ENCODE assay signal across 15 cellular contexts in the genomic region with DNA sequence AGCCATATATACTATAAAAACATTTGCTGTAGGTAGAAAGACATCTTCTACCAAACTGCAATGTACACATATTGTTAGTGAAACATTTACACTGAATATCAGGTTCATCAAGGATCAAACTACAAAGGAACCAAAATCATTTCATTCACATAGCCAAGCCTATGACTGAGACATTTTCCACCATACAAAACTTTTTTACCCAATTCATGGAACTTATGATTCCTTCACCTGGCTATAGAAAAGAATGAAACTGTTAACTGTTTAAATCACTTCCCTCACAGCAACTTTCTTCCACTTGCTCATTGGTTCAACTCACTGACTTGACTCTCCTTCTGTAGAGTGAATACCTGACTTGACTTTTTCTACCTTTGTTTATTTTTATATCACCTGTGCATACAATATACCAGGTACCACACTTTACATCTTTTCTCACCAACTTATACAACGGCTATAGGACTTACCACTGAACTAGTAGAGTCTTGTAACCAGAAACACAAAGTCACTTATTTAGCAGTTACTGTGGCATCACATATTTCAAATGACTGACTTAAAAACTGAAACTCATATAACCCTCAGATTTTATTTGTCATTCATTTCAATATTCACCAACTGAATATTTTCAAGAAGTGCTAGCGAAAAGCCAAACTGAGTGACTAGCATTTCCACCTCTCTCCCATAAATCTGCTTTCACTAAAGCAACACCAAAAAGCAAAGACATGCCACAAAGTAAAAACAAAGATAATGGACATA.
A peak's percentile ranks its signal among the peaks of the same experiment; 100 is the strongest.
DNase-seq lines count a peak whose midpoint lies in the region; ATAC-seq lines count a peak whose summit lies in the region.
"Had no signal": no experiment of that assay in that cellular context is flagged by ENCODE, and none has a peak within 500 bp of the region (broad histone marks: within the 10 kb centered on the region; RNA-seq: fewer than 3 reads in every experiment).

No MANE protein-coding gene starts in this region.

- H3K9me3 Mint-ChIP-seq in activated naive CD4-positive, alpha-beta T cell treated with anti-CD3 and anti-CD28 coated beads, Interleukin-2, amount 50 U/mL, for 24 hours, result no peaks in the 10 kb centered on the region
- H3K9me3 Mint-ChIP-seq in activated naive CD4-positive, alpha-beta T cell treated with anti-CD3 and anti-CD28 coated beads, Interleukin-2, amount 10 ng/mL, durations not matched to agents 7 days and 5 days, result no peaks in the 10 kb centered on the region
- no peaks in the 10 kb centered on the region for H3K9me3 Mint-ChIP-seq in activated naive CD8-positive, alpha-beta T cell treated with anti-CD3 and anti-CD28 coated beads, Interleukin-2, amount 50 U/mL, for 24 hours
- H3K9me3 Mint-ChIP-seq in stimulated activated naive CD8-positive, alpha-beta T cell treated with anti-CD3 and anti-CD28 coated beads, Interleukin-15, Interleukin-2, amounts not matched to agents 100 ng/mL and 50 ng/mL, for 24 hours, result no peaks in the 10 kb centered on the region
- H3K9me3 Mint-ChIP-seq: CD8-positive, alpha-beta T cell had no signal

- H3K4me3 Mint-ChIP-seq in activated naive CD4-positive, alpha-beta T cell treated with anti-CD3 and anti-CD28 coated beads, Interleukin-2, amount 50 U/mL, for 24 hours, result peak overlapping the region; percentile 56
- H3K4me3 Mint-ChIP-seq in activated naive CD4-positive, alpha-beta T cell treated with anti-CD3 and anti-CD28 coated beads, Interleukin-2, amount 10 ng/mL, durations not matched to agents 7 days and 5 days, result no peak overlapping the region
- H3K4me3 Mint-ChIP-seq in activated naive CD8-positive, alpha-beta T cell treated with anti-CD3 and anti-CD28 coated beads, Interleukin-2, amount 50 U/mL, for 24 hours, result peak overlapping the region; percentile 27
- H3K4me3 Mint-ChIP-seq in stimulated activated naive CD8-positive, alpha-beta T cell treated with anti-CD3 and anti-CD28 coated beads, Interleukin-15, Interleukin-2, amounts not matched to agents 100 ng/mL and 50 ng/mL, for 24 hours, result peak overlapping the region; percentile 58
- H3K4me3 Mint-ChIP-seq: CD8-positive, alpha-beta T cell had no signal

- no peak for DNase-seq in activated CD4-positive, CD25-positive, alpha-beta regulatory T cell (lab: John Stamatoyannopoulos, UW)
- DNase-seq in activated naive CD4-positive, alpha-beta T cell treated with anti-CD3 and anti-CD28 coated beads, Interleukin-2, amount 10 ng/mL, durations not matched to agents 7 days and 5 days, result no peak
- DNase-seq in activated naive CD8-positive, alpha-beta T cell treated with anti-CD3 and anti-CD28 coated beads, Interleukin-2, amount 50 U/mL, for 24 hours, result no peak
- DNase-seq: 8988T; CD8-positive, alpha-beta T cell; NCI-H1436; NCI-H2029; NCI-H2171; NCI-H446 treated with DMSO at 0.1 percent for 48 hours; NK-92 treated with Interleukin-12 subunit alpha and Interleukin-12 subunit beta, amount 100 ng/mL, for 24 hours had no signal

- H3K27ac Mint-ChIP-seq in activated naive CD4-positive, alpha-beta T cell treated with anti-CD3 and anti-CD28 coated beads, Interleukin-2, amount 50 U/mL, for 24 hours, result peak overlapping the region; percentile 94
- no peak overlapping the region for H3K27ac Mint-ChIP-seq in activated naive CD4-positive, alpha-beta T cell treated with anti-CD3 and anti-CD28 coated beads, Interleukin-2, amount 10 ng/mL, durations not matched to agents 7 days and 5 days
- H3K27ac Mint-ChIP-seq in activated naive CD8-positive, alpha-beta T cell treated with anti-CD3 and anti-CD28 coated beads, Interleukin-2, amount 50 U/mL, for 24 hours, result peak overlapping the region; percentile 86
- peak overlapping the region; percentile 89 for H3K27ac Mint-ChIP-seq in stimulated activated naive CD8-positive, alpha-beta T cell treated with anti-CD3 and anti-CD28 coated beads, Interleukin-15, Interleukin-2, amounts not matched to agents 100 ng/mL and 50 ng/mL, for 24 hours
- H3K27ac Mint-ChIP-seq: CD8-positive, alpha-beta T cell had no signal

- peaks cover 29% of the 10 kb centered on the region for H3K36me3 Mint-ChIP-seq in activated naive CD4-positive, alpha-beta T cell treated with anti-CD3 and anti-CD28 coated beads, Interleukin-2, amount 50 U/mL, for 24 hours
- peaks cover 32% of the 10 kb centered on the region for H3K36me3 Mint-ChIP-seq in activated naive CD4-positive, alpha-beta T cell treated with anti-CD3 and anti-CD28 coated beads, Interleukin-2, amount 10 ng/mL, durations not matched to agents 7 days and 5 days
- H3K36me3 Mint-ChIP-seq in activated naive CD8-positive, alpha-beta T cell treated with anti-CD3 and anti-CD28 coated beads, Interleukin-2, amount 50 U/mL, for 24 hours (ENCODE audit: low read depth), result peaks cover 52% of the 10 kb centered on the region
- peaks cover 55% of the 10 kb centered on the region for H3K36me3 Mint-ChIP-seq in stimulated activated naive CD8-positive, alpha-beta T cell treated with anti-CD3 and anti-CD28 coated beads, Interleukin-15, Interleukin-2, amounts not matched to agents 100 ng/mL and 50 ng/mL, for 24 hours (ENCODE audit: low read depth)

- H3K4me1 Mint-ChIP-seq in activated naive CD4-positive, alpha-beta T cell treated with anti-CD3 and anti-CD28 coated beads, Interleukin-2, amount 50 U/mL, for 24 hours, result peaks cover 85% of the 10 kb centered on the region
- peaks cover 35% of the 10 kb centered on the region for H3K4me1 Mint-ChIP-seq in activated naive CD4-positive, alpha-beta T cell treated with anti-CD3 and anti-CD28 coated beads, Interleukin-2, amount 10 ng/mL, durations not matched to agents 7 days and 5 days
- peaks cover 91% of the 10 kb centered on the region for H3K4me1 Mint-ChIP-seq in activated naive CD8-positive, alpha-beta T cell treated with anti-CD3 and anti-CD28 coated beads, Interleukin-2, amount 50 U/mL, for 24 hours
- peaks cover 96% of the 10 kb centered on the region for H3K4me1 Mint-ChIP-seq in stimulated activated naive CD8-positive, alpha-beta T cell treated with anti-CD3 and anti-CD28 coated beads, Interleukin-15, Interleukin-2, amounts not matched to agents 100 ng/mL and 50 ng/mL, for 24 hours (ENCODE audit: low read depth)

- H3K27me3 Mint-ChIP-seq in activated naive CD4-positive, alpha-beta T cell treated with anti-CD3 and anti-CD28 coated beads, Interleukin-2, amount 50 U/mL, for 24 hours, result no peaks in the 10 kb centered on the region
- no peaks in the 10 kb centered on the region for H3K27me3 Mint-ChIP-seq in activated naive CD4-positive, alpha-beta T cell treated with anti-CD3 and anti-CD28 coated beads, Interleukin-2, amount 10 ng/mL, durations not matched to agents 7 days and 5 days
- H3K27me3 Mint-ChIP-seq in activated naive CD8-positive, alpha-beta T cell treated with anti-CD3 and anti-CD28 coated beads, Interleukin-2, amount 50 U/mL, for 24 hours, result no peaks in the 10 kb centered on the region
- no peaks in the 10 kb centered on the region for H3K27me3 Mint-ChIP-seq in stimulated activated naive CD8-positive, alpha-beta T cell treated with anti-CD3 and anti-CD28 coated beads, Interleukin-15, Interleukin-2, amounts not matched to agents 100 ng/mL and 50 ng/mL, for 24 hours

- CTCF ChIA-PET in activated naive CD4-positive, alpha-beta T cell treated with anti-CD3 and anti-CD28 coated beads, Interleukin-2, amount 10 ng/mL, durations not matched to agents 7 days and 5 days (lab: Charles Lee), result interaction anchor here (1.7 kb wide), 1 partner anchor 93 kb away, joined by 3 read pairs; no protein-coding TSS in a partner anchor

- peak; percentile 54 to 62 for ATAC-seq in activated CD4-positive, CD25-positive, alpha-beta regulatory T cell treated with anti-CD3 and anti-CD28 coated beads, Interleukin-2, amount 50 U/mL, for 24 hours
- ATAC-seq in activated naive CD8-positive, alpha-beta T cell treated with anti-CD3 and anti-CD28 coated beads, Interleukin-2, amount 50 U/mL, for 24 hours, result peak; percentile 65
- ATAC-seq in HG03378 (IDR thresholded peaks at IDR 0.05; ENCODE audit: unreplicated experiment), result no peak
- ATAC-seq in HG02642 (IDR thresholded peaks at IDR 0.05; ENCODE audit: poor library complexity, unreplicated experiment), result no peak
- ATAC-seq: CD8-positive, alpha-beta T cell had no signal

Comparison
In these comparisons a context has a peak if more than half of its experiments do, and no peak if none do; other contexts are left out.
1. ATAC-seq: peak in activated CD4-positive, CD25-positive, alpha-beta regulatory T cell treated with anti-CD3 and anti-CD28 coated beads, Interleukin-2, amount 50 U/mL, for 24 hours (2 of 2) and activated naive CD8-positive, alpha-beta T cell treated with anti-CD3 and anti-CD28 coated beads, Interleukin-2, amount 50 U/mL, for 24 hours (single experiment); none in HG03378 (single experiment) and HG02642 (single experiment).